In the genomic region with DNA sequence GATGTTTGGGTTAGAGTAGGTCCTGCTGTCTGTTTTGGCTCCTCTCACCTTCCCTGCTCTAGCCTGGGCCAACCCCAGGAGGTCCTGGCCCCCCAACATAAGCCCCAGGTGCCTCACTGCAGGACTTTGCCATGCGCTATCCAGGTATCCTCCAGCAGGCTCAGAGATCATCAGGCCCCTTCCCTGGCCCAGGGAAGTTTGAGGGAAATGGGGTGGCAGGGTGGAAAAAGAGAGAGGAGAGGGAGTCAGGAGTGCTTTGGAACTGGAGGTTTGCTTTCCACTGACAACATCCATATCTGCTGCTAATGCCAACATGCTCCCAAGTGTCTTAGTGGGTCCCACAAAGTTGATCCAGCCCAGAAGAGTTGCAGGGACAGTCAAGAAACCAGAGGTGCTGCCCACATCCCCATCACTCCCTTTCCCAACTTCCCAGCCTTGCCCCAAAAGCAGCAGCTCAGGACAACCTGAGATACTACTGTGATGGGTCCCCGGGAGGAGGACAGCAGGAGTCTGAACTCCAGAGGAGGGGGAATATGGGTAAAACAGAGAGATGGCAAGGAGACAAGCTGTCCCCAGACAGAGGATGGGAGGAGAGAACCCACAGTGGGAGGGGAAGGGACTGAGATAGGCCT, we compare ENCODE assay signal across 10 cellular contexts. TPM values are rescaled to one million over a fixed set of nuclear protein-coding genes. Genes with fewer than 3 reads are reported as not detected.
DNase-seq lines count a peak whose midpoint lies in the region; TF ChIP-seq lines count a peak whose summit lies in the region.
"Had no signal": no experiment of that assay in that cellular context is flagged by ENCODE, and none has a peak within 500 bp of the region (broad histone marks: within the 10 kb centered on the region; RNA-seq: fewer than 3 reads in every experiment).

No MANE protein-coding gene starts in this region.

- H3K4me1 Mint-ChIP-seq in endodermal cell, result peaks cover 44% of the 10 kb centered on the region
- peaks cover 73% of the 10 kb centered on the region for H3K4me1 Mint-ChIP-seq in nephron

- peaks cover 5% of the 10 kb centered on the region for H3K36me3 Mint-ChIP-seq in endodermal cell (ENCODE audit: low read depth)
- peaks cover 4% of the 10 kb centered on the region for H3K36me3 Mint-ChIP-seq in nephron (ENCODE audit: low read depth)

- WGBS in endodermal cell (ENCODE audit: insufficient coverage in 1 of 2, insufficient read length in 1 of 2), 2 experiments, result 76 to 79% methylated on average over 2 of the region's 2 CpGs

- H3K27me3 Mint-ChIP-seq in endodermal cell (ENCODE audit: insufficient read depth), result peaks cover 3% of the 10 kb centered on the region
- no peaks in the 10 kb centered on the region for H3K27me3 Mint-ChIP-seq in nephron (ENCODE audit: low read depth)

- H3K4me3 Mint-ChIP-seq in endodermal cell (peak overlapping the region; percentile 44), nephron (peak overlapping the region; percentile 88 to 92 (median 91))

- H3K36me3 ChIP-seq in NT2/D1 (ENCODE audit: insufficient read depth, insufficient read length, low read length), result peaks cover 8% of the 10 kb centered on the region
- peaks cover 16% of the 10 kb centered on the region for H3K36me3 ChIP-seq in endodermal cell (ENCODE audit: control insufficient read depth, insufficient read depth, low read length)

- H3K4me1 ChIP-seq in NT2/D1 (ENCODE audit: insufficient read depth, insufficient read length) (peaks cover 51% of the 10 kb centered on the region), endodermal cell (ENCODE audit: control insufficient read depth, insufficient read depth, low read length) (peaks cover 32% of the 10 kb centered on the region)

- no peaks in the 10 kb centered on the region for H3K9me3 ChIP-seq in NT2/D1 (ENCODE audit: insufficient read depth, low read length)
- no peaks in the 10 kb centered on the region for H3K9me3 ChIP-seq in endodermal cell (ENCODE audit: control insufficient read depth, low read length)

- peak overlapping the region; percentile 100 for H3K27ac ChIP-seq in 22Rv1
- H3K27ac ChIP-seq in endodermal cell (ENCODE audit: low read depth, low read length), result no peak overlapping the region

- TF ChIP-seq CTCF in 22Rv1 (IDR thresholded peaks at IDR 0.05) (no peak), endodermal cell (conservative IDR thresholded peaks at IDR 0.05) (no peak), nephron (IDR thresholded peaks at IDR 0.05; ENCODE audit: unreplicated experiment in 3 of 3) (no peak), GM20000 (IDR thresholded peaks at IDR 0.05; ENCODE audit: extremely low read depth, missing control alignments) (no peak)

- H3K27me3 ChIP-seq in NT2/D1 (ENCODE audit: insufficient read depth, insufficient read length) (no peaks in the 10 kb centered on the region), endodermal cell (ENCODE audit: control insufficient read depth, insufficient read depth, low read length, poor library complexity, severe bottlenecking) (no peaks in the 10 kb centered on the region)

- DNase-seq in NT2/D1 (ENCODE audit: low read depth, low spot score) (no peak), endodermal cell (peak; percentile 63), GM20000 (ENCODE audit: low spot score) (no peak), iPS-NIHi11 (ENCODE audit: low spot score) (no peak), T1000 (lab: John Stamatoyannopoulos, UW) (no peak), SW 1271 (lab: John Stamatoyannopoulos, UW) (no peak)

- H3K27ac Mint-ChIP-seq in endodermal cell (peak overlapping the region; percentile 41), nephron (peak overlapping the region; percentile 97 to 99 (median 99))

- H3K9ac ChIP-seq in NT2/D1 (ENCODE audit: insufficient read length, low read depth), result peak overlapping the region; percentile 67
- peak overlapping the region; percentile 51 for H3K9ac ChIP-seq in endodermal cell (ENCODE audit: extremely low read depth, low read length, poor library complexity, severe bottlenecking)

- H3K4me3 ChIP-seq in NT2/D1 (ENCODE audit: insufficient read length, low read depth) (no peak overlapping the region), endodermal cell (ENCODE audit: low read length) (peak overlapping the region; percentile 80)

- H3K9me3 Mint-ChIP-seq in endodermal cell (no peaks in the 10 kb centered on the region), nephron (no peaks in the 10 kb centered on the region)
- H3K9me3 Mint-ChIP-seq: activated T-helper 2 cell treated with anti-CD3 and anti-CD28 coated beads, Interferon-gamma antibody, Interleukin-2, Interleukin-4, amounts not matched to agents 10 μg/mL and 5 μg/mL and 100 μg/mL, durations not matched to agents 14 hours and 24 hours and 36 hours had no signal

RNA-seq across cellular contexts. Expression of gene TNS2, which starts 0.7 kb away (rescaled TPM):
- 10 to 100 TPM; 10.2 to 12.6 TPM for total RNA-seq in endodermal cell
- polyA plus RNA-seq in endodermal cell (2013, experiment 1 of 2), result 9.5 TPM
- polyA plus RNA-seq in endodermal cell (2013, experiment 2 of 2), result 9.6 TPM

RNA-seq across cellular contexts. Expression of gene SPRYD3, which starts 28.6 kb away (rescaled TPM):
- 10 to 100 TPM; 13.0 to 18.4 TPM for total RNA-seq in endodermal cell
- 6.8 TPM for polyA plus RNA-seq in endodermal cell (2013, experiment 1 of 2)
- 7.2 TPM for polyA plus RNA-seq in endodermal cell (2013, experiment 2 of 2)

RNA-seq across cellular contexts. Expression of gene EIF4B, which starts 44.3 kb away (rescaled TPM):
- total RNA-seq in endodermal cell, result 100 to 1,000 TPM; 596 to 655 TPM
- polyA plus RNA-seq in endodermal cell (2013, experiment 1 of 2), result 388 TPM
- polyA plus RNA-seq in endodermal cell (2013, experiment 2 of 2), result 341 TPM

RNA-seq across cellular contexts. Expression of gene IGFBP6, which starts 46.9 kb away (rescaled TPM):
- 10 to 100 TPM; 21.7 to 48.4 TPM for total RNA-seq in endodermal cell
- 13.5 TPM for polyA plus RNA-seq in endodermal cell (2013, experiment 1 of 2)
- polyA plus RNA-seq in endodermal cell (2013, experiment 2 of 2), result 23.1 TPM
- total RNA-seq: activated T-helper 2 cell treated with anti-CD3 and anti-CD28 coated beads, Interferon-gamma antibody, Interleukin-2, Interleukin-4, amounts not matched to agents 10 μg/mL and 5 μg/mL and 100 μg/mL, durations not matched to agents 14 hours and 24 hours and 36 hours had no signal

RNA-seq across cellular contexts. Expression of gene SOAT2, which starts 52.7 kb away (rescaled TPM):
- total RNA-seq in endodermal cell, result under 1 TPM; 0.46 to 0.71 TPM
- 0.28 TPM for polyA plus RNA-seq in endodermal cell (2013, experiment 1 of 2)
- polyA plus RNA-seq in endodermal cell (2013, experiment 2 of 2), result 0.21 TPM
- total RNA-seq: activated T-helper 2 cell treated with anti-CD3 and anti-CD28 coated beads, Interferon-gamma antibody, Interleukin-2, Interleukin-4, amounts not matched to agents 10 μg/mL and 5 μg/mL and 100 μg/mL, durations not matched to agents 14 hours and 24 hours and 36 hours; mesenteric fat pad had no signal
